In the genomic region with DNA sequence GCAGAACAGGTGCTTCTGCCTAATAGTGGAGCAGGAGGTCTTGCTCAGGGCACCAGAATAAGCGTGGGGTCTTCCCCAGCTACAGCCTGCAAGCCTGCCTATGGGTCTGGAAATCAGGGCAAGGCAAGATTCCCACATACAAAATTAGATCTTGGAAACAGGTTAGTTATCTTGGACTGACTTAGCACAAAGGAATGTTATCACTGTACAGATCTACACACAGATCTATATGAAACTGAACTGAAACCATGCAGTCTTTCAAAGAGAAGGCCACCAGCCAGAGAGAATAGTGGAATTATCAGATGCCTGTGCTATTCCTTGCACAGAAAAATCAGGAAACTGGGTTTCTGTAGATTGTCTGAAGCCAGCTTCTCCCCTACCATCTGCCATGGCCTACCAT, we compare ENCODE assay signal across 1 cellular context.
TF ChIP-seq lines count a peak whose summit lies in the region.

No MANE protein-coding gene starts in this region.

TF ChIP-seq in IMR-90, 13 proteins besides CTCF, POLR2A, EP300 and RAD21:
- no peak for TF ChIP-seq MAFK (IDR thresholded peaks at IDR 0.05; ENCODE audit: low read depth, low read length)
- no peak for TF ChIP-seq MXI1 (IDR thresholded peaks at IDR 0.05; ENCODE audit: borderline replicate concordance, low read depth, low read length)
- TF ChIP-seq BHLHE40 (IDR thresholded peaks at IDR 0.05; ENCODE audit: low read depth, low read length), result no peak
- no peak for TF ChIP-seq FOS (IDR thresholded peaks at IDR 0.05; ENCODE audit: low read depth, low read length)
- no peak for TF ChIP-seq MAZ (IDR thresholded peaks at IDR 0.05; ENCODE audit: borderline replicate concordance, low read depth, low read length)
- no peak for TF ChIP-seq RFX5 (IDR thresholded peaks at IDR 0.05; ENCODE audit: low read depth, low read length)
- no peak for TF ChIP-seq CHD1 (IDR thresholded peaks at IDR 0.05; ENCODE audit: low read depth, low read length)
- no peak for TF ChIP-seq CEBPB (IDR thresholded peaks at IDR 0.05; ENCODE audit: low read depth, low read length)
- TF ChIP-seq, protein P1, sequence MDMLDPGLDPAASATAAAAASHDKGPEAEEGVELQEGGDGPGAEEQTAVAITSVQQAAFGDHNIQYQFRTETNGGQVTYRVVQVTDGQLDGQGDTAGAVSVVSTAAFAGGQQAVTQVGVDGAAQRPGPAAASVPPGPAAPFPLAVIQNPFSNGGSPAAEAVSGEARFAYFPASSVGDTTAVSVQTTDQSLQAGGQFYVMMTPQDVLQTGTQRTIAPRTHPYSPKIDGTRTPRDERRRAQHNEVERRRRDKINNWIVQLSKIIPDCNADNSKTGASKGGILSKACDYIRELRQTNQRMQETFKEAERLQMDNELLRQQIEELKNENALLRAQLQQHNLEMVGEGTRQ (IDR thresholded peaks at IDR 0.05; ENCODE audit: low read depth, low read length), result no peak
- TF ChIP-seq RCOR1 (IDR thresholded peaks at IDR 0.05; ENCODE audit: insufficient replicate concordance, low read length), result no peak
- TF ChIP-seq, protein P2, sequence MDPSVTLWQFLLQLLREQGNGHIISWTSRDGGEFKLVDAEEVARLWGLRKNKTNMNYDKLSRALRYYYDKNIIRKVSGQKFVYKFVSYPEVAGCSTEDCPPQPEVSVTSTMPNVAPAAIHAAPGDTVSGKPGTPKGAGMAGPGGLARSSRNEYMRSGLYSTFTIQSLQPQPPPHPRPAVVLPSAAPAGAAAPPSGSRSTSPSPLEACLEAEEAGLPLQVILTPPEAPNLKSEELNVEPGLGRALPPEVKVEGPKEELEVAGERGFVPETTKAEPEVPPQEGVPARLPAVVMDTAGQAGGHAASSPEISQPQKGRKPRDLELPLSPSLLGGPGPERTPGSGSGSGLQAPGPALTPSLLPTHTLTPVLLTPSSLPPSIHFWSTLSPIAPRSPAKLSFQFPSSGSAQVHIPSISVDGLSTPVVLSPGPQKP (IDR thresholded peaks at IDR 0.05; ENCODE audit: borderline replicate concordance, low read depth, low read length), result no peak
- no peak for TF ChIP-seq SMC3 (IDR thresholded peaks at IDR 0.05; ENCODE audit: low read depth, low read length)
- TF ChIP-seq NFE2L2 (IDR thresholded peaks at IDR 0.05; ENCODE audit: low read depth, low read length), result no peak
